In the genomic region with DNA sequence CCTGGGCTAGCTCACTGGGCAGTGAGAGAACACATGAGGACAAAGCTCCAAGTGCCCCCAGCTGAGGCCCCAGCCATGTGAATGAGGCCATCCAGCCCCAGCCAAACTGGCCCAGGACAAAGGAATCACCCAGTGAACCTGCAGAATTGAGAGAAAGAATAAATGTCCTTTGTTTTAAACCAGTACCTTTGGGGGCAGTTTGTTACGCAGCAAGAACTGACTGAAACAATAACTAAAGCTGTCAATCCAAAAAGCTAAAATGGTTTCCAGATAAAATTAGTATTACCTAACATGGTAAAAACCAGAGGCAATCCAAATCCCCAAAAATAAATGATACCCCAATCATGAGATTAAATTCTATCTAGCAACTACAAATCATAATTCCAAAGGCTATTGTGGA, we compare ENCODE assay signal across 9 cellular contexts.
"Had no signal": no experiment of that assay in that cellular context is flagged by ENCODE, and none has a peak within 500 bp of the region (broad histone marks: within the 10 kb centered on the region; RNA-seq: fewer than 3 reads in every experiment).

No MANE protein-coding gene starts in this region.

- H2AFZ ChIP-seq: GM23338 had no signal

- H3K27ac Mint-ChIP-seq: GM23338 had no signal

- H3K4me3 Mint-ChIP-seq: GM23338 had no signal

- H3K9me3 ChIP-seq: HAP-1 had no signal

- H3K4me3 ChIP-seq: GM23338, HAP-1, K562 had no signal

- DNase-seq: H7, IMR-90, KG1 had no signal

- H3K4me1 Mint-ChIP-seq: GM23338 had no signal

- ATAC-seq: GM23338, HCT116, K562 had no signal

- H3K27ac ChIP-seq: HL-60 had no signal

- FAIRE-seq: H1, K562 had no signal

- H3K4me1 ChIP-seq: HAP-1 had no signal

- H3K4me2 ChIP-seq: GM23338 had no signal
